In genomic region chr7:10939237-10939910, GRCh38 we compare ENCODE assay signal across 8 cellular contexts. TPM values are rescaled to one million over a fixed set of nuclear protein-coding genes. Genes with fewer than 3 reads are reported as not detected.
A peak's percentile ranks its signal among the peaks of the same experiment; 100 is the strongest.
DNase-seq lines count a peak whose midpoint lies in the region; ATAC-seq and TF ChIP-seq lines count a peak whose summit lies in the region.

No MANE protein-coding gene starts in this region.

- peaks cover 0 to 10% (median 0%) of the 10 kb centered on the region in 3 donors for H3K36me3 Mint-ChIP-seq in immature natural killer cell

- no peaks in the 10 kb centered on the region for H3K9me3 Mint-ChIP-seq in immature natural killer cell

- H3K27ac ChIP-seq in HCT116 (ENCODE audit: low read depth, low read length): peak overlapping the region; percentile 83
- peak overlapping the region; percentile 92 for H3K27ac ChIP-seq in effector memory CD4-positive, alpha-beta T cell (ENCODE audit: insufficient read depth, low read length, poor library complexity, severe bottlenecking)
- peak overlapping the region; percentile 98 for H3K27ac ChIP-seq in muscle layer of duodenum (ENCODE audit: low read length)

- no peaks in the 10 kb centered on the region for H3K27me3 Mint-ChIP-seq in immature natural killer cell (ENCODE audit: low read depth in 3 of 3)

- H3K36me3 ChIP-seq in HCT116 (ENCODE audit: control insufficient read depth in 1 of 2, insufficient read depth in 2 of 2, low read length in 2 of 2) (peaks cover 11 to 14% of the 10 kb centered on the region in 2 experiments; a peak in 3 of 4 replicates), muscle layer of duodenum (ENCODE audit: control insufficient read depth in 1 of 2, insufficient read depth in 2 of 2, low read length in 2 of 2) (peaks cover 18 to 23% of the 10 kb centered on the region in 2 donors)
- peaks cover 27% of the 10 kb centered on the region for H3K36me3 ChIP-seq in effector memory CD4-positive, alpha-beta T cell (ENCODE audit: control insufficient read depth, insufficient read depth, low read length)

- H3K4me1 ChIP-seq in HCT116 (ENCODE audit: control insufficient read depth in 1 of 2, insufficient read depth in 2 of 2, low read length in 2 of 2) (peaks cover 15 to 16% of the 10 kb centered on the region in 2 experiments), muscle layer of duodenum (ENCODE audit: control insufficient read depth in 1 of 2, insufficient read depth in 2 of 2, low read length in 2 of 2) (peaks cover 10 to 35% of the 10 kb centered on the region in 2 donors)
- H3K4me1 ChIP-seq in effector memory CD4-positive, alpha-beta T cell (ENCODE audit: control insufficient read depth, insufficient read depth, low read length, poor library complexity, severe bottlenecking): peaks cover 8% of the 10 kb centered on the region

- H3K9me3 ChIP-seq in HCT116 (ENCODE audit: control insufficient read depth in 1 of 2, insufficient read depth in 1 of 2, low read depth in 1 of 2, low read length in 2 of 2) (no peaks in the 10 kb centered on the region), muscle layer of duodenum (ENCODE audit: control insufficient read depth in 1 of 2, low read length in 2 of 2) (no peaks in the 10 kb centered on the region)
- no peaks in the 10 kb centered on the region for H3K9me3 ChIP-seq in effector memory CD4-positive, alpha-beta T cell (ENCODE audit: control insufficient read depth, low read length)

- peaks cover 50% of the 10 kb centered on the region for H3K79me2 ChIP-seq in HCT116 (ENCODE audit: insufficient read depth, low read length)

- TSS peak; percentile 59 for BruUV-seq in HCT116 (replicated peaks; lab: Mats Ljungman, UMichigan)

- in situ Hi-C loops in ACHN (cut with HindIII; ENCODE audit: low pct_ligation_motif_present, low pct_unique_long_range_greater_than_20kb, low sequenced_read_pairs): no loop called here

- TF ChIP-seq RAD21 in HCT116 (IDR thresholded peaks at IDR 0.05; ENCODE audit: low read depth): no peak

- no peak overlapping the region for H3K27ac Mint-ChIP-seq in immature natural killer cell

- TF ChIP-seq POLR2A in HCT116 (IDR thresholded peaks at IDR 0.05; ENCODE audit: borderline replicate concordance, extremely low read depth, insufficient read depth, insufficient read length) (no peak), NB4 (IDR thresholded peaks at IDR 0.05; ENCODE audit: extremely low read depth, insufficient read length) (no peak)

- ATAC-seq in GM18502 (IDR thresholded peaks at IDR 0.05; ENCODE audit: poor library complexity, unreplicated experiment) (peak; percentile 32), HCT116 (peak; percentile 61), GM21576 (IDR thresholded peaks at IDR 0.05; ENCODE audit: unreplicated experiment) (no peak)

- peaks cover 15 to 26% of the 10 kb centered on the region in 2 donors for H3K4me1 Mint-ChIP-seq in immature natural killer cell

- H4K20me1 ChIP-seq in HCT116 (ENCODE audit: insufficient read depth): no peaks in the 10 kb centered on the region

- peak overlapping the region; percentile 79 for H3K9ac ChIP-seq in HCT116 (ENCODE audit: low read length)

- CTCF ChIA-PET in HCT116 (lab: Charles Lee): interaction anchor here (2.0 kb wide), 1 partner anchor 272 kb away, joined by 5 read pairs; no protein-coding TSS in a partner anchor

- peak overlapping the region; percentile 85 to 96 for H3K4me3 ChIP-seq in HCT116 (replicated peaks in 1 of 2; ENCODE audit: low read depth in 1 of 2, low read length in 2 of 2)
- peak overlapping the region; percentile 91 for H3K4me3 ChIP-seq in NB4 (ENCODE audit: low read depth, low read length)
- H3K4me3 ChIP-seq in effector memory CD4-positive, alpha-beta T cell (ENCODE audit: insufficient read depth, low read depth, low read length, poor library complexity, severe bottlenecking): peak overlapping the region; percentile 67
- peak overlapping the region; percentile 88 to 97 for H3K4me3 ChIP-seq in muscle layer of duodenum (ENCODE audit: low read depth in 1 of 2, low read length in 2 of 2)

- RAD21 ChIA-PET in HCT116 (lab: Charles Lee; ENCODE audit: low non-redundant PET in 1 of 2, low total read pairs in 2 of 2, uncharacterized antibody in 2 of 2, unreplicated experiment in 2 of 2): no interaction called here

- peak overlapping the region; percentile 83 for H3K4me2 ChIP-seq in HCT116 (ENCODE audit: low read length)

- H3K27me3 ChIP-seq in HCT116 (ENCODE audit: insufficient read depth, low read length) (0 out of 2 replicates have a peak, but pooled peaks cover 9% of the 10 kb centered on the region), muscle layer of duodenum (ENCODE audit: low read depth, low read length) (no peaks in the 10 kb centered on the region)
- H3K27me3 ChIP-seq in effector memory CD4-positive, alpha-beta T cell (replicated peaks; ENCODE audit: control insufficient read depth, insufficient read depth, low read length, poor library complexity, severe bottlenecking): no peaks in the 10 kb centered on the region

- TF ChIP-seq CTCF in HCT116 (IDR thresholded peaks at IDR 0.05 in 2 of 3, conservative IDR thresholded peaks at IDR 0.05 in 1 of 3; ENCODE audit: borderline replicate concordance in 1 of 3, insufficient read depth in 1 of 3, low read depth in 2 of 3, low read length in 2 of 3): no peak
- TF ChIP-seq CTCF in NB4 (IDR thresholded peaks at IDR 0.05; ENCODE audit: low read depth, low read length): no peak

- POLR2A ChIA-PET in HCT116 (lab: Charles Lee): interaction anchor here (0.7 to 1.4 kb wide), 4 partner anchors 9 to 273 kb away, joined by 3 to 12 read pairs (median 3); no protein-coding TSS in a partner anchor

- no peak overlapping the region for H3K4me3 Mint-ChIP-seq in immature natural killer cell

- peak overlapping the region; percentile 18 for H2AFZ ChIP-seq in HCT116 (ENCODE audit: low read depth, low read length, poor library complexity, severe bottlenecking)

- H3K9me2 ChIP-seq in HCT116 (ENCODE audit: insufficient read depth): no peaks in the 10 kb centered on the region

- DNase-seq in HCT116 (ENCODE audit: low read depth, low spot score) (no peak), NB4 (ENCODE audit: low read depth) (no peak), ACHN (no peak), immature natural killer cell (no peak)
- no peak for DNase-seq in effector memory CD4-positive, alpha-beta T cell

- intact Hi-C loops in HCT116 (cut with micrococcal nuclease): no loop called here

TF ChIP-seq in HCT116, 20 proteins besides CTCF, POLR2A, EP300 and RAD21:
- TF ChIP-seq, protein P1, sequence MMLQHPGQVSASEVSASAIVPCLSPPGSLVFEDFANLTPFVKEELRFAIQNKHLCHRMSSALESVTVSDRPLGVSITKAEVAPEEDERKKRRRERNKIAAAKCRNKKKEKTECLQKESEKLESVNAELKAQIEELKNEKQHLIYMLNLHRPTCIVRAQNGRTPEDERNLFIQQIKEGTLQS (IDR thresholded peaks at IDR 0.05): no peak
- TF ChIP-seq YY1 (IDR thresholded peaks at IDR 0.05; ENCODE audit: extremely low read depth, insufficient replicate concordance, low read depth, low read length) (no peak), CBX3 (IDR thresholded peaks at IDR 0.05; ENCODE audit: low read depth) (no peak), SP1 (IDR thresholded peaks at IDR 0.05; ENCODE audit: low read depth) (no peak), SIN3A (IDR thresholded peaks at IDR 0.05; ENCODE audit: low read depth) (no peak), ZNF274 (IDR thresholded peaks at IDR 0.05; ENCODE audit: low read depth, low read length) (no peak)
TF ChIP-seq in HCT116: peak in this region for 0.

RNA-seq across cellular contexts. Expression of gene PHF14, which starts 34.3 kb away (rescaled TPM):
- total RNA-seq in HCT116 (2021; ENCODE audit: unreplicated experiment): 13.8 TPM
- 3.3 and 3.6 TPM in 2 replicates for polyA plus RNA-seq in HCT116 (2012)
- polyA plus RNA-seq in immature natural killer cell: 10 to 100 TPM in 1 of 3 donors, 1 to 10 TPM in 2; 4.5 to 10.9 (median 7.0) TPM
